Comparison of ENCODE assay signal across 8 cellular contexts in the genomic region with DNA sequence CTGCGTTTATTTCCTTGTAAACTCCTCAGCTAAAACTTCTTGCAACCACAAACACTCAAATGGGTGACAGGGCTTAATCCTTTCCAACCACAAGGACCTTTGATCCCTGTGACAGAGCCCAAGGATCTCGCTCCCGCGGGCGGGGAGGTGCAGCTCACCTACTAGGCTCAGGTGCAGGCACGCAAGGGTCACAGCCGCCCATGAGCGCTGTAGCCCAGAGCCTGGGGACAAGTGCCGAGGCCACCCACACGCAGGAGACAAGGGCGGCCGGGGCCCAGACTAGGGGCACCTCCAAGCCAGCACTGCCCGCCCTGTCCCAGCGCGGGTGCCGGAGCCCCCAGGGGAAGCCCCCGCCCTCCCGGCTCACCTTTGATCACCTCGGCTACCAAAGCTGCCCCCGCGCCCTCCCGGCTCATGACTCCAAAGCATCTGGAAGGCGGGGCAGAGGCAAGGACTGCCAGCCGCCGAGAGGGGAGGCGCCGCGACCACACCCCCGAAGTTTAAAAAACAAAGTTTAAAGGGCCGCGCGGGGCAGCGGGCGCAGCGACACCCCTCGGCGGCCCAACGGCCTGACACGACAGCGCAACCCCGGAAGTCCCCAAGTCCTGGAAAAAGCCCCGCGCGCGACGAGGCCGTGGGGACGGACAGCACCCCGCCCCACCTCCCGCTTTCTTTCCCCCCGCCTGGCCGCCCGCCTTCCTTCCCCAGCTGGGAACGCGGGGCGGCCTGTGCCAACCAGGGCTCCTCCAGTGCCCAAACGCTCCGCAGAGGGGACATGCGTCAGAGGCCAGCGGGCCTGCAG. TPM values are rescaled to one million over a fixed set of nuclear protein-coding genes. Genes with fewer than 3 reads are reported as not detected.
DNase-seq lines count a peak whose midpoint lies in the region; ATAC-seq, FAIRE-seq and TF ChIP-seq lines count a peak whose summit lies in the region.

No MANE protein-coding gene starts in this region.

- BruUV-seq in HCT116 (replicated peaks; lab: Mats Ljungman, UMichigan), result no TSS peak

- peaks cover 4% of the 10 kb centered on the region for H3K27me3 Mint-ChIP-seq in activated CD8-positive, alpha-beta T cell treated with anti-CD3 and anti-CD28 coated beads for 36 hours

- peak; percentile 38; the same call in 1 of the 2 replicates for TF ChIP-seq POLR2A in GM12892 (IDR thresholded peaks at IDR 0.05; ENCODE audit: low read depth, low read length)
- no peak for TF ChIP-seq POLR2A in HCT116 (IDR thresholded peaks at IDR 0.05; ENCODE audit: borderline replicate concordance, extremely low read depth, insufficient read depth, insufficient read length)

- 0 out of 2 replicates have a peak, but pooled peaks cover under 1% of the 10 kb centered on the region for H3K79me2 ChIP-seq in HCT116 (ENCODE audit: insufficient read depth, low read length)

- H3K4me2 ChIP-seq in HCT116 (ENCODE audit: low read length), result peak overlapping the region; percentile 96

- DNase-seq in GM12892 (ENCODE audit: insufficient read length) (peak; percentile 75), HCT116 (ENCODE audit: low read depth, low spot score) (peak; percentile 88), NCI-H1048 (lab: John Stamatoyannopoulos, UW) (peak; percentile 25), lung (ENCODE audit: low spot score) (peak; percentile 81)
- DNase-seq in activated CD8-positive, alpha-beta T cell treated with anti-CD3 and anti-CD28 coated beads for 36 hours, result peak; percentile 84
- peak; percentile 45 to 50 (median 47) for DNase-seq in stimulated activated CD4-positive, alpha-beta T cell treated with anti-CD3 and anti-CD28 coated beads, TNF-alpha, amount 100 ng/mL, for 1 hour (ENCODE audit: low read depth in 3 of 3, low spot score in 1 of 3)

- peak; percentile 92 for ATAC-seq in HCT116
- ATAC-seq in activated CD8-positive, alpha-beta T cell treated with anti-CD3 and anti-CD28 coated beads for 36 hours, result peak; percentile 88
- peak; percentile 81 for ATAC-seq in lung (ENCODE audit: insufficient read depth, low FRiP score)
- ATAC-seq in GM18858 (IDR thresholded peaks at IDR 0.05; ENCODE audit: unreplicated experiment), result no peak

- peak overlapping the region; percentile 1 for H3K27ac Mint-ChIP-seq in activated CD8-positive, alpha-beta T cell treated with anti-CD3 and anti-CD28 coated beads for 36 hours

- H3K9me3 Mint-ChIP-seq in activated CD8-positive, alpha-beta T cell treated with anti-CD3 and anti-CD28 coated beads for 36 hours, result no peaks in the 10 kb centered on the region

- H3K4me3 ChIP-seq in HCT116 (replicated peaks in 1 of 2; ENCODE audit: low read depth in 1 of 2, low read length in 2 of 2), result peak overlapping the region; percentile 49 to 65
- peak overlapping the region; percentile 70 to 82 for H3K4me3 ChIP-seq in duodenal mucosa (ENCODE audit: low read depth in 1 of 2, low read length in 2 of 2)
- H3K4me3 ChIP-seq in lung, result peak overlapping the region; percentile 68

- H3K27ac ChIP-seq in HCT116 (ENCODE audit: low read depth, low read length), result peak overlapping the region; percentile 61; the same call in 1 of the 2 replicates
- peak overlapping the region; percentile 96 for H3K27ac ChIP-seq in duodenal mucosa (ENCODE audit: low read depth, low read length)
- peak overlapping the region; percentile 42 to 97 for H3K27ac ChIP-seq in lung (ENCODE audit: low read depth in 1 of 2, low read length in 1 of 2)

- peaks cover 21 to 27% of the 10 kb centered on the region in 2 experiments for H3K4me1 ChIP-seq in HCT116 (ENCODE audit: control insufficient read depth in 1 of 2, insufficient read depth in 2 of 2, low read length in 2 of 2)
- H3K4me1 ChIP-seq in duodenal mucosa (ENCODE audit: control insufficient read depth in 1 of 2, insufficient read depth in 2 of 2, low read length in 2 of 2), result peaks cover 8 to 17% of the 10 kb centered on the region in 2 donors
- peaks cover 0 to 2% of the 10 kb centered on the region in 2 donors for H3K4me1 ChIP-seq in lung (ENCODE audit: control insufficient read depth in 2 of 2, insufficient read depth in 2 of 2, low read length in 2 of 2)

- H3K27me3 ChIP-seq in HCT116 (ENCODE audit: insufficient read depth, low read length) (0 out of 2 replicates have a peak, but pooled peaks cover 10% of the 10 kb centered on the region), duodenal mucosa (ENCODE audit: control insufficient read depth in 1 of 2, insufficient read depth in 2 of 2, low read length in 2 of 2) (no peaks in the 10 kb centered on the region), lung (ENCODE audit: control insufficient read depth, insufficient read depth) (no peaks in the 10 kb centered on the region)

- CTCF ChIA-PET in HCT116 (lab: Charles Lee), result interaction anchor here (0.6 to 1.0 kb wide), 4 partner anchors 9 to 56 kb away, joined by 3 read pairs; no protein-coding TSS in a partner anchor
- CTCF ChIA-PET in activated CD8-positive, alpha-beta T cell treated with anti-CD3 and anti-CD28 coated beads for 36 hours (lab: Charles Lee), result interaction anchor here (0.8 to 2.8 kb wide), 10 partner anchors 10 to 239 kb away, joined by 3 to 13 read pairs (median 4); no protein-coding TSS in a partner anchor

- H3K4me3 Mint-ChIP-seq in activated CD8-positive, alpha-beta T cell treated with anti-CD3 and anti-CD28 coated beads for 36 hours, result peak overlapping the region; percentile 69

- H3K4me1 Mint-ChIP-seq in activated CD8-positive, alpha-beta T cell treated with anti-CD3 and anti-CD28 coated beads for 36 hours (ENCODE audit: low read depth), result peaks cover 28% of the 10 kb centered on the region

- RAD21 ChIA-PET in HCT116 (lab: Charles Lee; ENCODE audit: low non-redundant PET in 1 of 2, low total read pairs in 2 of 2, uncharacterized antibody in 2 of 2, unreplicated experiment in 2 of 2), result no interaction called here

- TF ChIP-seq RAD21 in HCT116 (IDR thresholded peaks at IDR 0.05; ENCODE audit: low read depth), result peak; percentile 35; the same call in 1 of the 2 replicates

- H3K9ac ChIP-seq in HCT116 (ENCODE audit: low read length), result peak overlapping the region; percentile 70
- H3K9ac ChIP-seq in duodenal mucosa (ENCODE audit: low read depth in 1 of 2, low read length in 2 of 2), result peak overlapping the region; percentile 90 to 91

- H3K36me3 ChIP-seq in HCT116 (ENCODE audit: control insufficient read depth in 1 of 2, insufficient read depth in 2 of 2, low read length in 2 of 2) (no peaks in the 10 kb centered on the region), duodenal mucosa (ENCODE audit: control insufficient read depth in 1 of 2, insufficient read depth in 2 of 2, low read length in 2 of 2) (peaks cover 0 to 5% of the 10 kb centered on the region in 2 donors), lung (ENCODE audit: control insufficient read depth in 2 of 2, insufficient read depth in 2 of 2, low read length in 2 of 2) (peaks cover 2 to 3% of the 10 kb centered on the region in 2 donors)

- no peaks in the 10 kb centered on the region for H3K36me3 Mint-ChIP-seq in activated CD8-positive, alpha-beta T cell treated with anti-CD3 and anti-CD28 coated beads for 36 hours (ENCODE audit: low read depth)

- H3K9me3 ChIP-seq in HCT116 (ENCODE audit: control insufficient read depth in 1 of 2, insufficient read depth in 1 of 2, low read depth in 1 of 2, low read length in 2 of 2), result no peaks in the 10 kb centered on the region
- no peaks in the 10 kb centered on the region for H3K9me3 ChIP-seq in duodenal mucosa (ENCODE audit: control insufficient read depth in 1 of 2, low read length in 2 of 2)
- no peaks in the 10 kb centered on the region for H3K9me3 ChIP-seq in lung (ENCODE audit: control insufficient read depth in 2 of 2, insufficient read depth in 1 of 2, low read length in 1 of 2)

- 0 to 1% methylated on average over 57 to 60 of the region's 60 CpGs for WGBS in lung, 2 donors

- no peaks in the 10 kb centered on the region for H3K9me2 ChIP-seq in HCT116 (ENCODE audit: insufficient read depth)

- POLR2A ChIA-PET in HCT116 (lab: Charles Lee), result no interaction called here
- POLR2A ChIA-PET in activated CD8-positive, alpha-beta T cell treated with anti-CD3 and anti-CD28 coated beads for 36 hours (lab: Charles Lee), result interaction anchor here (0.6 to 0.8 kb wide), 4 partner anchors 9 to 149 kb away, joined by 3 read pairs; partner anchors contain the start of gene ZNF367

- intact Hi-C loops in HCT116 (cut with micrococcal nuclease), result no loop called here
- intact Hi-C loops in activated CD8-positive, alpha-beta T cell treated with anti-CD3 and anti-CD28 coated beads for 36 hours (cut with micrococcal nuclease), result loop anchor here (10.0 kb wide), 1 partner anchor 122 kb away; no protein-coding TSS in a partner anchor

- TF ChIP-seq CTCF in HCT116 (IDR thresholded peaks at IDR 0.05 in 2 of 3, conservative IDR thresholded peaks at IDR 0.05 in 1 of 3; ENCODE audit: borderline replicate concordance in 1 of 3, insufficient read depth in 1 of 3, low read depth in 2 of 3, low read length in 2 of 3), result peak; percentile 37 to 72 (median 62); a peak in 5 of 6 replicates
- peak; percentile 54 for TF ChIP-seq CTCF in activated CD8-positive, alpha-beta T cell treated with anti-CD3 and anti-CD28 coated beads for 36 hours (IDR thresholded peaks at IDR 0.05)
- TF ChIP-seq CTCF in lung (IDR thresholded peaks at IDR 0.05; ENCODE audit: control extremely low read depth, extremely low read depth), result peak; percentile 26

- peaks cover 14% of the 10 kb centered on the region; the same call in 1 of the 2 replicates for H4K20me1 ChIP-seq in HCT116 (ENCODE audit: insufficient read depth)

- peak; percentile 76 for FAIRE-seq in GM12892 (lab: Jason Lieb, UNC)

- H2AFZ ChIP-seq in HCT116 (ENCODE audit: low read depth, low read length, poor library complexity, severe bottlenecking), result no peak overlapping the region

RNA-seq across cellular contexts. Expression of gene CDC14B, which starts 53.0 kb away (rescaled TPM):
- polyA plus RNA-seq in GM12892 (2012; ENCODE audit: missing spikeins), result 0.74 TPM
- total RNA-seq in HCT116 (2021; ENCODE audit: unreplicated experiment) (21.6 TPM), lung (10 to 100 TPM; 11.5 to 29.8 TPM)
- 6.5 and 8.8 TPM in 2 replicates for polyA plus RNA-seq in HCT116 (2012)
- under 1 TPM; 0.27 to 0.54 TPM for total RNA-seq in activated CD8-positive, alpha-beta T cell treated with anti-CD3 and anti-CD28 coated beads for 36 hours
- 1 to 10 TPM; 2.9 to 4.5 TPM for polyA plus RNA-seq in lung

Comparison
In these comparisons a context has a peak if more than half of its experiments do, and no peak if none do; other contexts are left out.
1. DNase-seq: peak in every context shown above with its lines; median percentile 88 in HCT116; 84 in activated CD8-positive, alpha-beta T cell treated with anti-CD3 and anti-CD28 coated beads for 36 hours; 81 in lung; 75 in GM12892; 47 in stimulated activated CD4-positive, alpha-beta T cell treated with anti-CD3 and anti-CD28 coated beads, TNF-alpha, amount 100 ng/mL, for 1 hour; 25 in NCI-H1048.
2. RNA of gene CDC14B, which starts 53.0 kb away (total RNA-seq): 11.5 to 29.8 TPM in lung and 21.6 TPM in HCT116 (single experiment); 0.27 to 0.54 TPM in activated CD8-positive, alpha-beta T cell treated with anti-CD3 and anti-CD28 coated beads for 36 hours; every median in the first group is over 4 times any median in the second.
3. Peak in every context shown above with its lines, with median percentiles within 50 percentile points of each other: H3K27ac ChIP-seq, H3K4me3 ChIP-seq and CTCF ChIP-seq.